Comparison of ENCODE assay signal across 30 cellular contexts in the genomic region with DNA sequence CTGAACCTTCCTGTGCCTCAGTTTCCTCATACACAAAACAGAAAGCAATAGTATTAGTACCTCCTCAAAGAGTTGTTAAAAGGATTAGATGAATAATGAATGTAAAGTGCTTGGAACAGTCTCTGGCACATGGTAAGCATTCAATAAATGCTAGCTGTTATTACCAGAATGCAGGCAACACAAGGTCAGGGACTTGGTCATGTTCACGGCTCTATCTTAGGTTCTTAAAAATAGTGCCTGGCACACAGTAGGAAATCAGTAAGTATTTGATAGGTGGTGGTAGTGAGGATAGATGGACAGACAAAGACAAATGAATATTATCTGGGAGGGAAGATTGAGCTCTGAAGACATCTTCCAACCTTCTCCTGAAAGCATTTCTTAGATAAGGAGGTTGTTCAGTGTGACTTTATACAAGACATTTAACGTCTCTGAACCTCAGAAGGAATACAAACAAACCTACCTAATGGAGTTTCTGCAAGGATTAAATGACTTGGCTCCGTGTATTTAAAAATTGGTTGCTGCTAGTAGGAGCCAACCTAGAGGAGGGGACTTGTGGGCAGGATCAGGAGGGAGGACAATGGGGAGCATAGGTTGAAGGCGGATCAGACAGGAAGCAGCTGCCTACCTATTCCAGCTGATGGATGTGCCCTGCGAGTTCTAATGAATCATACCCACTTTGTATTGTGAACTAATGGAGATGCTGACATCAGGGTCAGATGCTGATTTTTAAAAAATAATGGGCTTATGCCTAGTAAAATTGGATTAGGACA.
DNase-seq lines count a peak whose midpoint lies in the region; ATAC-seq, FAIRE-seq and TF ChIP-seq lines count a peak whose summit lies in the region.
"Had no signal": no experiment of that assay in that cellular context is flagged by ENCODE, and none has a peak within 500 bp of the region (broad histone marks: within the 10 kb centered on the region; RNA-seq: fewer than 3 reads in every experiment).

No MANE protein-coding gene starts in this region.

- H3K4me3 Mint-ChIP-seq in progenitor cell of endocrine pancreas (ENCODE audit: low read depth), result no peak overlapping the region
- H3K4me3 Mint-ChIP-seq: activated CD4-positive, alpha-beta memory T cell treated with anti-CD3 and anti-CD28 coated beads for 36 hours; activated naive CD4-positive, alpha-beta T cell treated with anti-CD3 and anti-CD28 coated beads, Interleukin-2, amount 10 ng/mL, durations not matched to agents 7 days and 5 days; CD4-positive, alpha-beta T cell; effector memory CD8-positive, alpha-beta T cell; immature natural killer cell had no signal

- peak overlapping the region; percentile 50 for H2BK12ac ChIP-seq in H1 (ENCODE audit: low read depth, low read length)

- TSS peak; percentile 54 for BruUV-seq in HCT116 (replicated peaks; lab: Mats Ljungman, UMichigan)

- peak overlapping the region; percentile 96 for H2BK20ac ChIP-seq in H1 (ENCODE audit: low read length)

- H3K18ac ChIP-seq in H1 (ENCODE audit: extremely low read depth, low read length), result peak overlapping the region; percentile 39; the same call in 1 of the 2 replicates

- TF ChIP-seq EP300 in H1 (IDR thresholded peaks at IDR 0.05; ENCODE audit: borderline replicate concordance in 1 of 2, low read depth in 2 of 2, low read length in 2 of 2), result no peak

- no peaks in the 10 kb centered on the region for H3K9me2 ChIP-seq in HCT116 (ENCODE audit: insufficient read depth)

- TF ChIP-seq RAD21 in HCT116 (IDR thresholded peaks at IDR 0.05; ENCODE audit: low read depth) (no peak), H1 (IDR thresholded peaks at IDR 0.05 in 1 of 2, conservative IDR thresholded peaks at IDR 0.05 in 1 of 2; ENCODE audit: low read depth in 2 of 2, low read length in 2 of 2) (no peak)

- H2BK5ac ChIP-seq in H1 (ENCODE audit: low read depth, low read length), result peak overlapping the region; percentile 92; the same call in 1 of the 2 replicates

- no peaks in the 10 kb centered on the region for H3K4me1 ChIP-seq in HCT116 (ENCODE audit: control insufficient read depth in 1 of 2, insufficient read depth in 2 of 2, low read length in 2 of 2)
- H3K4me1 ChIP-seq in H1 (replicated peaks in 1 of 4; ENCODE audit: control insufficient read depth in 3 of 4, insufficient read depth in 4 of 4, low read length in 3 of 4), result peaks cover 0 to 16% (median 14%) of the 10 kb centered on the region in 4 experiments; a peak in 6 of 7 replicates
- H3K4me1 ChIP-seq: testis had no signal

- WGBS in H1 (ENCODE audit: extremely low coverage in 1 of 2, insufficient coverage in 1 of 2, insufficient read length in 1 of 2, insufficient replicate concordance in 2 of 2, low coverage in 1 of 2, low lambda C conversion rate in 2 of 2, missing lambda C conversion rate in 1 of 2), 2 experiments, result 90% methylated on average over 5 of the region's 5 CpGs; no CpG with 5 or more reads in 1 of the 2 experiments

- H3K4me3 ChIP-seq in HCT116 (replicated peaks in 1 of 2; ENCODE audit: low read depth in 1 of 2, low read length in 2 of 2) (peak overlapping the region; percentile 28 to 33), H1 (ENCODE audit: extremely low read depth in 1 of 4, insufficient read depth in 2 of 4, low read depth in 3 of 4, low read length in 4 of 4) (no peak overlapping the region)
- H3K4me3 ChIP-seq: esophagus squamous epithelium, sigmoid colon, testis had no signal

- H3K27me3 ChIP-seq in HCT116 (ENCODE audit: insufficient read depth, low read length) (no peaks in the 10 kb centered on the region), H1 (replicated peaks in 1 of 4; ENCODE audit: control insufficient read depth in 3 of 4, extremely low read depth in 1 of 4, insufficient read depth in 3 of 4, low read length in 3 of 4) (no peaks in the 10 kb centered on the region)
- H3K27me3 ChIP-seq: brain microvascular endothelial cell, esophagus squamous epithelium, sigmoid colon, testis had no signal

- H3K14ac ChIP-seq in H1 (ENCODE audit: insufficient read length), result no peak overlapping the region

- no peak overlapping the region for H4K5ac ChIP-seq in H1 (ENCODE audit: insufficient read length, low read depth, low read length)

- H3K9me3 Mint-ChIP-seq in progenitor cell of endocrine pancreas (ENCODE audit: low read depth), result no peaks in the 10 kb centered on the region
- H3K9me3 Mint-ChIP-seq: activated CD4-positive, alpha-beta memory T cell treated with anti-CD3 and anti-CD28 coated beads for 36 hours; activated naive CD4-positive, alpha-beta T cell treated with anti-CD3 and anti-CD28 coated beads, Interleukin-2, amount 10 ng/mL, durations not matched to agents 7 days and 5 days; CD4-positive, alpha-beta T cell; effector memory CD8-positive, alpha-beta T cell; immature natural killer cell; stimulated activated naive B cell treated with anti-CD40 and anti-IgM and Interleukin-4, amounts not matched to agents 10 μg/mL and 1 μg/mL and 100 μg/mL, for 72 hours had no signal

- no peaks in the 10 kb centered on the region for H3K27me3 Mint-ChIP-seq in progenitor cell of endocrine pancreas
- H3K27me3 Mint-ChIP-seq: activated CD4-positive, alpha-beta memory T cell treated with anti-CD3 and anti-CD28 coated beads for 36 hours; stimulated activated naive B cell treated with anti-CD40 and anti-IgM and Interleukin-4, amounts not matched to agents 10 μg/mL and 1 μg/mL and 100 μg/mL, for 72 hours had no signal

- peaks cover 40% of the 10 kb centered on the region for H3K36me3 Mint-ChIP-seq in progenitor cell of endocrine pancreas (ENCODE audit: insufficient read depth)
- H3K36me3 Mint-ChIP-seq: activated CD4-positive, alpha-beta memory T cell treated with anti-CD3 and anti-CD28 coated beads for 36 hours; activated naive CD4-positive, alpha-beta T cell treated with anti-CD3 and anti-CD28 coated beads, Interleukin-2, amount 10 ng/mL, durations not matched to agents 7 days and 5 days; immature natural killer cell; stimulated activated naive B cell treated with anti-CD40 and anti-IgM and Interleukin-4, amounts not matched to agents 10 μg/mL and 1 μg/mL and 100 μg/mL, for 72 hours had no signal

- H2AK5ac ChIP-seq in H1 (ENCODE audit: low read depth, low read length), result peak overlapping the region; percentile 47; the same call in 1 of the 2 replicates

- DNase-seq in NCI-H510A treated with DMSO at 0.1 percent for 48 hours (lab: John Stamatoyannopoulos, UW), result peak; percentile 6
- no peak for DNase-seq in NCI-H510A (lab: John Stamatoyannopoulos, UW)
- DNase-seq in HCT116 (ENCODE audit: low read depth, low spot score), result no peak
- DNase-seq in H1 (ENCODE audit: low read depth in 1 of 2, low spot score in 2 of 2), result no peak
- no peak for DNase-seq in progenitor cell of endocrine pancreas (ENCODE audit: low spot score, unreplicated experiment)
- DNase-seq in posterior vena cava (ENCODE audit: low spot score), result no peak
- no peak for DNase-seq in stimulated activated CD4-positive, alpha-beta T cell treated with anti-CD3 and anti-CD28 coated beads, Interleukin-1b, Interleukin-23, amount 100 ng/mL, for 48 hours
- DNase-seq: activated CD4-positive, alpha-beta memory T cell treated with anti-CD3 and anti-CD28 coated beads for 36 hours; activated CD8-positive, alpha-beta memory T cell treated with anti-CD3 and anti-CD28 coated beads, Interleukin-2, amount 50 U/mL, for 4 hours; activated naive CD4-positive, alpha-beta T cell treated with anti-CD3 and anti-CD28 coated beads, Interleukin-2, amount 10 ng/mL, durations not matched to agents 7 days and 5 days; brain microvascular endothelial cell; CD4-positive, alpha-beta T cell; effector memory CD8-positive, alpha-beta T cell; esophagus squamous epithelium; foreskin melanocyte; hippocampal formation; immature natural killer cell; NCI-H524; posterior cingulate gyrus; sigmoid colon; stimulated activated CD4-positive, alpha-beta T cell treated with anti-CD3 and anti-CD28 coated beads, Interleukin-4, amount 100 ng/mL, for 4 hours; stimulated activated naive B cell treated with anti-CD40 and anti-IgM and Interleukin-4, amounts not matched to agents 10 μg/mL and 1 μg/mL and 100 μg/mL, for 72 hours; T-helper 1 cell; testis had no signal

- no peak overlapping the region for H2AFZ ChIP-seq in HCT116 (ENCODE audit: low read depth, low read length, poor library complexity, severe bottlenecking)
- no peak overlapping the region for H2AFZ ChIP-seq in H1 (ENCODE audit: low read length)

- TF ChIP-seq CTCF in HCT116 (IDR thresholded peaks at IDR 0.05 in 2 of 3, conservative IDR thresholded peaks at IDR 0.05 in 1 of 3; ENCODE audit: borderline replicate concordance in 1 of 3, insufficient read depth in 1 of 3, low read depth in 2 of 3, low read length in 2 of 3), result no peak
- no peak for TF ChIP-seq CTCF in H1 (IDR thresholded peaks at IDR 0.05; ENCODE audit: control extremely low read depth in 1 of 3, insufficient read depth in 1 of 3, low read depth in 1 of 3, low read length in 3 of 3)
- no peak for TF ChIP-seq CTCF in progenitor cell of endocrine pancreas (IDR thresholded peaks at IDR 0.05; ENCODE audit: unreplicated experiment)

- peak overlapping the region; percentile 40 for H2BK15ac ChIP-seq in H1 (ENCODE audit: low read length)

- no peak for TF ChIP-seq POLR2A in HCT116 (IDR thresholded peaks at IDR 0.05; ENCODE audit: borderline replicate concordance, extremely low read depth, insufficient read depth, insufficient read length)
- TF ChIP-seq POLR2A in H1 (IDR thresholded peaks at IDR 0.05; ENCODE audit: control extremely low read depth in 1 of 2, low read depth in 2 of 2, low read length in 2 of 2), result no peak

- H3K79me2 ChIP-seq in HCT116 (ENCODE audit: insufficient read depth, low read length) (no peaks in the 10 kb centered on the region), H1 (ENCODE audit: control insufficient read depth in 1 of 2, insufficient read depth in 2 of 2, low read length in 2 of 2) (no peaks in the 10 kb centered on the region; a peak in 1 of 4 replicates)

- no peak for ATAC-seq in HCT116
- no peak for ATAC-seq in HG03097 (IDR thresholded peaks at IDR 0.05; ENCODE audit: low FRiP score, unreplicated experiment)
- ATAC-seq: effector memory CD8-positive, alpha-beta T cell; stimulated activated naive B cell treated with anti-CD40 and anti-IgM and Interleukin-4, amounts not matched to agents 10 μg/mL and 1 μg/mL and 100 μg/mL, for 72 hours had no signal

- H3K36me3 ChIP-seq in HCT116 (ENCODE audit: control insufficient read depth in 1 of 2, insufficient read depth in 2 of 2, low read length in 2 of 2), result no peaks in the 10 kb centered on the region
- H3K36me3 ChIP-seq in H1 (ENCODE audit: control insufficient read depth in 2 of 4, insufficient read depth in 4 of 4, low read length in 3 of 4), result peaks cover 4 to 42% (median 33%) of the 10 kb centered on the region in 4 experiments; a peak in 6 of 8 replicates

- CTCF ChIA-PET in HCT116 (lab: Charles Lee) (no interaction called here), H1 (lab: Charles Lee; ENCODE audit: partially characterized antibody) (interaction anchor here (0.8 to 1.8 kb wide), 12 partner anchors 10 to 130 kb away, joined by 3 to 5 read pairs (median 4); no protein-coding TSS in a partner anchor)

- H3K27ac Mint-ChIP-seq in progenitor cell of endocrine pancreas, result peak overlapping the region; percentile 69
- H3K27ac Mint-ChIP-seq: activated CD4-positive, alpha-beta memory T cell treated with anti-CD3 and anti-CD28 coated beads for 36 hours; activated naive CD4-positive, alpha-beta T cell treated with anti-CD3 and anti-CD28 coated beads, Interleukin-2, amount 10 ng/mL, durations not matched to agents 7 days and 5 days; CD4-positive, alpha-beta T cell; effector memory CD8-positive, alpha-beta T cell; immature natural killer cell; stimulated activated naive B cell treated with anti-CD40 and anti-IgM and Interleukin-4, amounts not matched to agents 10 μg/mL and 1 μg/mL and 100 μg/mL, for 72 hours had no signal

- no peak overlapping the region for H3K56ac ChIP-seq in H1 (replicated peaks; ENCODE audit: insufficient read length, low read depth, low read length)

- H3K9me3 ChIP-seq in HCT116 (ENCODE audit: control insufficient read depth in 1 of 2, insufficient read depth in 1 of 2, low read depth in 1 of 2, low read length in 2 of 2) (no peaks in the 10 kb centered on the region), H1 (ENCODE audit: insufficient read depth in 2 of 2, low read depth in 1 of 2, low read length in 1 of 2) (no peaks in the 10 kb centered on the region)
- H3K9me3 ChIP-seq: esophagus squamous epithelium, sigmoid colon, testis had no signal

- RAD21 ChIA-PET in HCT116 (lab: Charles Lee; ENCODE audit: low non-redundant PET in 1 of 2, low total read pairs in 2 of 2, uncharacterized antibody in 2 of 2, unreplicated experiment in 2 of 2), result no interaction called here

- H2BK120ac ChIP-seq in H1 (replicated peaks; ENCODE audit: low read depth, low read length), result peak overlapping the region; percentile 72

- intact Hi-C loops in HCT116 (cut with micrococcal nuclease), result no loop called here
- intact Hi-C loops in posterior vena cava (cut with DNase I), result no loop called here

- POLR2A ChIA-PET in HCT116 (lab: Charles Lee) (no interaction called here), H1 (lab: Charles Lee; ENCODE audit: partially characterized antibody) (interaction anchor here (1.5 to 3.3 kb wide), 2 partner anchors 15 to 39 kb away, joined by 4 to 16 read pairs; no protein-coding TSS in a partner anchor)

- no peak for FAIRE-seq in H1 (lab: Jason Lieb, UNC)
- FAIRE-seq: A204.1, H54, RCC 7860, TTC549, urothelium cell line had no signal

- H3K79me1 ChIP-seq in H1 (ENCODE audit: low read depth, low read length), result no peaks in the 10 kb centered on the region

- H3K27ac ChIP-seq in HCT116 (ENCODE audit: low read depth, low read length) (no peak overlapping the region), H1 (ENCODE audit: low read depth, low read length) (no peak overlapping the region)
- H3K27ac ChIP-seq: brain microvascular endothelial cell, esophagus squamous epithelium, sigmoid colon, testis had no signal

- peaks cover 20% of the 10 kb centered on the region for H3K4me1 Mint-ChIP-seq in progenitor cell of endocrine pancreas (ENCODE audit: low read depth)
- H3K4me1 Mint-ChIP-seq: activated naive CD4-positive, alpha-beta T cell treated with anti-CD3 and anti-CD28 coated beads, Interleukin-2, amount 10 ng/mL, durations not matched to agents 7 days and 5 days; stimulated activated naive B cell treated with anti-CD40 and anti-IgM and Interleukin-4, amounts not matched to agents 10 μg/mL and 1 μg/mL and 100 μg/mL, for 72 hours had no signal

- H3K9ac ChIP-seq in HCT116 (ENCODE audit: low read length) (no peak overlapping the region), H1 (replicated peaks in 1 of 4; ENCODE audit: extremely low read depth in 1 of 4, low read depth in 3 of 4, low read length in 3 of 4) (no peak overlapping the region)

- H3K23me2 ChIP-seq in H1 (ENCODE audit: low read depth, low read length), result no peaks in the 10 kb centered on the region

- H3K4me2 ChIP-seq in HCT116 (ENCODE audit: low read length) (peak overlapping the region; percentile 48), H1 (ENCODE audit: insufficient read depth in 1 of 2, low read depth in 2 of 2, low read length in 2 of 2) (peak overlapping the region in 1 of 2 experiments; percentile 20; a peak in 1 of 4 replicates)

- H4K20me1 ChIP-seq in HCT116 (ENCODE audit: insufficient read depth) (no peaks in the 10 kb centered on the region), H1 (replicated peaks in 1 of 2; ENCODE audit: control insufficient read depth in 1 of 2, insufficient read depth in 2 of 2, low read length in 2 of 2) (no peaks in the 10 kb centered on the region)

- no peak overlapping the region for H3K23ac ChIP-seq in H1 (ENCODE audit: insufficient read length)

- no peak overlapping the region for H4K8ac ChIP-seq in H1 (ENCODE audit: extremely low read depth, insufficient read depth, low read length)

- H3K4ac ChIP-seq in H1 (replicated peaks; ENCODE audit: insufficient read length, low read depth, low read length), result no peak overlapping the region

- peak overlapping the region; percentile 84 for H4K91ac ChIP-seq in H1 (replicated peaks; ENCODE audit: insufficient read length, low read length)

Comparison
In these comparisons a context has a peak if more than half of its experiments do, and no peak if none do; other contexts are left out.
1. H3K4me3 ChIP-seq: peak in HCT116 (2 of 2); none in H1 (0 of 4).